In the genomic region with DNA sequence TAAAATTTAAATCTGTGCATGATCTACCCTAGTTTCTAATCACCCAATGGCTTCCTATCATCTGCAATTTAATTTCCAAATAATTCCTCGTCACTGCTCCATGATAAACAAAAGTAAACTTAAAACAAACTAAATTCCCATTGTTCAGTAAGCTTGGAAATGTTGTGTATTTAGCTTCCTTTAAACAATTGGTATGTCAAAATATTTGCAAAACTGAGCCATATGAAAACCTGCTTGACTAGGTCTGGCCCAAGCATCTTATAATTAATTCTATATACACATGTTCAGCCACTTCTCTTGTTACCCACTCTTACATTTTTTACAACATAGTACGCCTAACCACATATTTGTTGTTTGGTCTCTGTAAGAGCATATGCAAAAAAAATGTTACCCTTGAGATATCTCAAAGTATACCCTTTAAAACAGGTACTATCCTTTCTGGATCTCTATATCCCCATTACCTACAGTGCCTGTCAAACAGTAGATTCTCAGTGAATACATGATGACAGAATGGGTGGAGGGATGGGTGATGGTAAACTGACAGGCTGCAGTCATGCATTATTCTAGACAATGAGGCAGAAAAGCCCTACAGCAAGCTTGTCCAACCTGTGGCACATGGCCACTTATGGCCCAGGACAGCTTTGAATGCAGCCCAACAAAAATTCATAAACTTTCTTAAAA, we compare ENCODE assay signal across 17 cellular contexts.
DNase-seq lines count a peak whose midpoint lies in the region; ATAC-seq, FAIRE-seq and TF ChIP-seq lines count a peak whose summit lies in the region.
"Had no signal": no experiment of that assay in that cellular context is flagged by ENCODE, and none has a peak within 500 bp of the region (broad histone marks: within the 10 kb centered on the region; RNA-seq: fewer than 3 reads in every experiment).

No MANE protein-coding gene starts in this region.

- peak overlapping the region; percentile 51 for H3K27ac ChIP-seq in PC-3 (ENCODE audit: low read length)
- no peak overlapping the region for H3K27ac ChIP-seq in vagina
- H3K27ac ChIP-seq: 22Rv1, BLaER1, GM23248 had no signal

- H2AFZ ChIP-seq in PC-3 (ENCODE audit: low read length) = no peak overlapping the region
- H2AFZ ChIP-seq: GM23248 had no signal

- no peaks in the 10 kb centered on the region for H3K79me2 ChIP-seq in PC-3 (ENCODE audit: low read length)

- no peak for TF ChIP-seq POLR2A in vagina (IDR thresholded peaks at IDR 0.05)

- DNase-seq in DMS53 (lab: John Stamatoyannopoulos, UW) = peak; percentile 62
- no peak for DNase-seq in DMS53 treated with DMSO at 0.1 percent for 48 hours (lab: John Stamatoyannopoulos, UW; ENCODE audit: unreplicated experiment)
- DNase-seq in LNCaP clone FGC (ENCODE audit: low read depth) = peak; percentile 71
- peak; percentile 57 for DNase-seq in PC-3
- no peak for DNase-seq in vagina (ENCODE audit: extremely low spot score in 2 of 2)
- DNase-seq in GM19239 (ENCODE audit: insufficient read length, low spot score) = no peak
- DNase-seq: CD4-positive, alpha-beta memory T cell; DMS153; DND-41; EL; GM23248 had no signal

- POLR2A ChIA-PET in PC-3 (lab: Charles Lee; ENCODE audit: unreplicated experiment) = no interaction called here

- FAIRE-seq in GM19239 (lab: Jason Lieb, UNC) = no peak
- FAIRE-seq: GM12878 had no signal

- intact Hi-C loops in PC-3 (cut with micrococcal nuclease) = no loop called here
- intact Hi-C loops in vagina (cut with DNase I) = no loop called here

- no peaks in the 10 kb centered on the region for H3F3A ChIP-seq in PC-3 (ENCODE audit: low read length, unreplicated experiment)

- CTCF ChIA-PET in PC-3 (lab: Charles Lee) = no interaction called here

- H3K9me3 ChIP-seq in PC-3 (ENCODE audit: low read length) (0 out of 2 replicates have a peak, but pooled peaks cover 2% of the 10 kb centered on the region), vagina (no peaks in the 10 kb centered on the region)
- H3K9me3 ChIP-seq: BLaER1, HAP-1 had no signal

- H3K9me2 ChIP-seq in PC-3 (replicated peaks; ENCODE audit: low read length) = no peaks in the 10 kb centered on the region

- no peaks in the 10 kb centered on the region for H4K20me1 ChIP-seq in PC-3 (ENCODE audit: low read length)
- H4K20me1 ChIP-seq: BLaER1 had no signal

- TF ChIP-seq CTCF in LNCaP clone FGC (IDR thresholded peaks at IDR 0.05; ENCODE audit: control insufficient read depth, extremely low read depth, insufficient read depth) (no peak), PC-3 (conservative IDR thresholded peaks at IDR 0.05; ENCODE audit: low read depth, low read length) (no peak), vagina (IDR thresholded peaks at IDR 0.05) (no peak)

- H3K4me2 ChIP-seq in PC-3 (ENCODE audit: low read length) = no peak overlapping the region
- H3K4me2 ChIP-seq: BLaER1 had no signal

- H3K4me3 ChIP-seq in LNCaP clone FGC (ENCODE audit: low read depth, low read length) (no peak overlapping the region), PC-3 (ENCODE audit: low read length) (no peak overlapping the region), vagina (no peak overlapping the region)
- H3K4me3 ChIP-seq: BLaER1, GM12878, GM23248, HAP-1 had no signal

- BruUV-seq in PC-3 (replicated peaks; lab: Mats Ljungman, UMichigan) = no TSS peak

- H3K27me3 ChIP-seq in PC-3 (ENCODE audit: low read length) = no peaks in the 10 kb centered on the region
- no peaks in the 10 kb centered on the region for H3K27me3 ChIP-seq in vagina
- H3K27me3 ChIP-seq: BLaER1 had no signal

- no peak for ATAC-seq in PC-3
- peak; percentile 69 for ATAC-seq in esophagus mucosa
- ATAC-seq in HG03097 (IDR thresholded peaks at IDR 0.05; ENCODE audit: low FRiP score, unreplicated experiment) = no peak
- ATAC-seq: GM12878 had no signal

- no peak overlapping the region for H3K9ac ChIP-seq in PC-3 (ENCODE audit: low read length)
- H3K9ac ChIP-seq: BLaER1, GM23248 had no signal

- H3K36me3 ChIP-seq in PC-3 (ENCODE audit: low read depth, low read length) (no peaks in the 10 kb centered on the region), vagina (no peaks in the 10 kb centered on the region)
- H3K36me3 ChIP-seq: BLaER1, HAP-1 had no signal

- H3K4me1 ChIP-seq in PC-3 (ENCODE audit: insufficient read depth, low read length) (peaks cover 19% of the 10 kb centered on the region), vagina (no peaks in the 10 kb centered on the region)
- H3K4me1 ChIP-seq: BLaER1, HAP-1 had no signal

Comparison
In these comparisons a context has a peak if more than half of its experiments do, and no peak if none do; other contexts are left out.
1. DNase-seq: peak in DMS53 (single experiment), LNCaP clone FGC (single experiment) and PC-3 (single experiment); none in DMS53 treated with DMSO at 0.1 percent for 48 hours (single experiment), vagina (0 of 2) and GM19239 (single experiment).